ENCODE assay signal across 18 cellular contexts in genomic region chr3:182811269-182811596, GRCh38. TPM values are rescaled to one million over a fixed set of nuclear protein-coding genes. Genes with fewer than 3 reads are reported as not detected.
DNase-seq lines count a peak whose midpoint lies in the region; ATAC-seq, FAIRE-seq and TF ChIP-seq lines count a peak whose summit lies in the region.
"Had no signal": no experiment of that assay in that cellular context is flagged by ENCODE, and none has a peak within 500 bp of the region (broad histone marks: within the 10 kb centered on the region; RNA-seq: fewer than 3 reads in every experiment).

No MANE protein-coding gene starts in this region.

- TF ChIP-seq EP300 in GM12878 (IDR thresholded peaks at IDR 0.05; ENCODE audit: borderline replicate concordance in 1 of 2, control insufficient read depth in 1 of 2, low read depth in 2 of 2, low read length in 2 of 2) = no peak

- RAD21 ChIA-PET in GM12878 (lab: Charles Lee; ENCODE audit: unreplicated experiment) = no interaction called here

- H3K4me1 ChIP-seq in GM12878 (ENCODE audit: control insufficient read depth, insufficient read depth, low read length) (no peaks in the 10 kb centered on the region), osteoblast (ENCODE audit: insufficient read depth, low read length) (peaks cover 16% of the 10 kb centered on the region), Caco-2 (peaks cover 10% of the 10 kb centered on the region)

- H3K27ac Mint-ChIP-seq in Caco-2 (ENCODE audit: unreplicated experiment) = no peak overlapping the region
- H3K27ac Mint-ChIP-seq: B cell had no signal

- H3K36me3 Mint-ChIP-seq in Caco-2 (ENCODE audit: insufficient read depth, unreplicated experiment) = no peaks in the 10 kb centered on the region

- no peaks in the 10 kb centered on the region for H3K27me3 Mint-ChIP-seq in Caco-2 (ENCODE audit: insufficient read depth, unreplicated experiment)
- H3K27me3 Mint-ChIP-seq: B cell, IgD-negative memory B cell had no signal

- POLR2A ChIA-PET in GM12878 (lab: Charles Lee) (no interaction called here), Caco-2 (lab: Charles Lee) (no interaction called here)

- no peak for DNase-seq in GM12878 (ENCODE audit: low read depth, low spot score)
- DNase-seq in osteoblast (ENCODE audit: insufficient read length, low spot score, missing footprints) = no peak
- no peak for DNase-seq in NCI-H1105 treated with DMSO at 0.1 percent for 48 hours (lab: John Stamatoyannopoulos, UW)
- no peak for DNase-seq in Caco-2
- DNase-seq: CD8-positive, alpha-beta T cell; DMS 273 treated with DMSO at 0.1 percent for 48 hours; DMS53; DND-41; KG1 had no signal

- no TSS peak for BruUV-seq in GM12878 (replicated peaks; lab: Mats Ljungman, UMichigan)
- BruUV-seq in Caco-2 (replicated peaks; lab: Mats Ljungman, UMichigan) = no TSS peak

- H3K9me3 ChIP-seq in GM12878 (replicated peaks; ENCODE audit: control insufficient read depth, insufficient read depth, low read length) (no peaks in the 10 kb centered on the region), osteoblast (ENCODE audit: low read depth, low read length) (no peaks in the 10 kb centered on the region), Caco-2 (no peaks in the 10 kb centered on the region)
- H3K9me3 ChIP-seq: BLaER1 treated with 17β-estradiol and CSF1 and Interleukin-3, amounts not matched to agents 10 nM and 100 nM; HAP-1 had no signal

- SMC1A ChIA-PET in GM12878 (lab: Charles Lee; ENCODE audit: uncharacterized antibody, unreplicated experiment) = no interaction called here

- H3K4me1 Mint-ChIP-seq in Caco-2 (ENCODE audit: low read depth, unreplicated experiment) = peaks cover 14% of the 10 kb centered on the region

- no peak overlapping the region for H3K9ac ChIP-seq in GM12878 (ENCODE audit: control insufficient read depth, insufficient read depth, low read length)
- H3K9ac ChIP-seq: BLaER1 treated with 17β-estradiol and CSF1 and Interleukin-3, amounts not matched to agents 10 nM and 100 nM had no signal

- H3K27me3 ChIP-seq in GM12878 (replicated peaks in 1 of 2; ENCODE audit: control insufficient read depth in 2 of 2, insufficient read depth in 2 of 2, low read length in 1 of 2) (no peaks in the 10 kb centered on the region), osteoblast (ENCODE audit: insufficient read depth, low read length) (no peaks in the 10 kb centered on the region), Caco-2 (replicated peaks; ENCODE audit: control insufficient read depth, insufficient read depth, low read length) (no peaks in the 10 kb centered on the region)
- H3K27me3 ChIP-seq: BLaER1 treated with 17β-estradiol and CSF1 and Interleukin-3, amounts not matched to agents 10 nM and 100 nM had no signal

- H3K4me3 Mint-ChIP-seq in Caco-2 (ENCODE audit: unreplicated experiment) = no peak overlapping the region
- H3K4me3 Mint-ChIP-seq: B cell; CD8-positive, alpha-beta T cell; IgD-negative memory B cell had no signal

- H3K9me3 Mint-ChIP-seq in Caco-2 (ENCODE audit: unreplicated experiment) = no peaks in the 10 kb centered on the region
- H3K9me3 Mint-ChIP-seq: CD8-positive, alpha-beta T cell; IgD-negative memory B cell had no signal

- H3K27ac ChIP-seq in GM12878 (ENCODE audit: control insufficient read depth, insufficient read depth) (no peak overlapping the region), osteoblast (ENCODE audit: low read depth, low read length) (peak overlapping the region; percentile 27)
- H3K27ac ChIP-seq: BLaER1 treated with 17β-estradiol and CSF1 and Interleukin-3, amounts not matched to agents 10 nM and 100 nM had no signal

- no peak for FAIRE-seq in GM12878 (lab: Jason Lieb, UNC)
- FAIRE-seq: GM12892, HTR-8/SVneo had no signal

- H3K4me2 ChIP-seq in GM12878 (ENCODE audit: control insufficient read depth, insufficient read depth) (no peak overlapping the region), osteoblast (ENCODE audit: insufficient read depth, low read length) (no peak overlapping the region)
- H3K4me2 ChIP-seq: BLaER1 treated with 17β-estradiol and CSF1 and Interleukin-3, amounts not matched to agents 10 nM and 100 nM had no signal

- peaks cover 0 to 5% of the 10 kb centered on the region in 2 experiments; a peak in 1 of 4 replicates for H3K36me3 ChIP-seq in GM12878 (ENCODE audit: control insufficient read depth in 2 of 2, insufficient read depth in 2 of 2, low read length in 1 of 2)
- H3K36me3 ChIP-seq in osteoblast (ENCODE audit: insufficient read depth, low read length) = no peaks in the 10 kb centered on the region
- H3K36me3 ChIP-seq in Caco-2 (ENCODE audit: control insufficient read depth, insufficient read depth, low read length) = no peaks in the 10 kb centered on the region
- H3K36me3 ChIP-seq: HAP-1 had no signal

- H2AFZ ChIP-seq in GM12878 (ENCODE audit: control insufficient read depth, low read depth, low read length) (no peak overlapping the region), osteoblast (ENCODE audit: low read length) (no peak overlapping the region)

- TF ChIP-seq RAD21 in GM12878 (IDR thresholded peaks at IDR 0.05; ENCODE audit: insufficient read depth, low read depth, low read length) = no peak

- peaks cover 82% of the 10 kb centered on the region for H3K79me2 ChIP-seq in GM12878 (ENCODE audit: control insufficient read depth, insufficient read depth, low read length)
- peaks cover 93% of the 10 kb centered on the region for H3K79me2 ChIP-seq in osteoblast (ENCODE audit: insufficient read depth, low read length)

- intact Hi-C loops in GM12878 (cut with micrococcal nuclease; ENCODE audit: unreplicated experiment) = no loop called here
- intact Hi-C loops in Caco-2 (cut with micrococcal nuclease; ENCODE audit: unreplicated experiment) = no loop called here

- no peak overlapping the region for H3K4me3 ChIP-seq in GM12878
- no peak overlapping the region for H3K4me3 ChIP-seq in osteoblast (ENCODE audit: insufficient read depth, low read length)
- H3K4me3 ChIP-seq in Caco-2 (ENCODE audit: low read depth, low read length) = no peak overlapping the region
- H3K4me3 ChIP-seq: BLaER1 treated with 17β-estradiol and CSF1 and Interleukin-3, amounts not matched to agents 10 nM and 100 nM; HAP-1 had no signal

- no peak for TF ChIP-seq CTCF in GM12878 (IDR thresholded peaks at IDR 0.05 in 2 of 3, conservative IDR thresholded peaks at IDR 0.05 in 1 of 3; ENCODE audit: control insufficient read depth in 2 of 3, extremely low read depth in 1 of 3, insufficient read depth in 1 of 3, low read depth in 3 of 3, low read length in 3 of 3)
- TF ChIP-seq CTCF in osteoblast (IDR thresholded peaks at IDR 0.05; ENCODE audit: extremely low read depth, low read depth, low read length) = no peak
- TF ChIP-seq CTCF in Caco-2 (IDR thresholded peaks at IDR 0.05; ENCODE audit: insufficient read depth in 1 of 2, low read depth in 1 of 2, low read length in 1 of 2, severe bottlenecking in 1 of 2, unreplicated experiment in 1 of 2) = no peak

- 100% methylated on average over 1 of the region's 1 CpG for WGBS in GM12878 (ENCODE audit: insufficient coverage, insufficient replicate concordance, low lambda C conversion rate, missing lambda C conversion rate)

- CTCF ChIA-PET in GM12878 (lab: Yijun Ruan, JAX) = no interaction called here
- CTCF ChIA-PET in Caco-2 (lab: Charles Lee) = no interaction called here

- ATAC-seq in HG03442 (IDR thresholded peaks at IDR 0.05; ENCODE audit: unreplicated experiment) = peak; percentile 23
- ATAC-seq in GM12878 = peak; percentile 31
- no peak for ATAC-seq in GM18511 (IDR thresholded peaks at IDR 0.05; ENCODE audit: unreplicated experiment)
- ATAC-seq in GM19397 (IDR thresholded peaks at IDR 0.05; ENCODE audit: unreplicated experiment) = no peak
- ATAC-seq: CD8-positive, alpha-beta T cell had no signal

- TF ChIP-seq POLR2A in GM12878 (IDR thresholded peaks at IDR 0.05; ENCODE audit: low read depth, low read length) = no peak

- in situ Hi-C loops in GM12878 (cut with MboI) = no loop called here

- H4K20me1 ChIP-seq in GM12878 (ENCODE audit: control insufficient read depth, insufficient read depth) = no peaks in the 10 kb centered on the region
- H4K20me1 ChIP-seq in osteoblast (ENCODE audit: insufficient read depth, low read length) = peaks cover 31% of the 10 kb centered on the region

TF ChIP-seq in GM12878, 131 proteins besides CTCF, POLR2A, EP300 and RAD21 (continues in another document):
- no peak for TF ChIP-seq SMC3 (IDR thresholded peaks at IDR 0.05; ENCODE audit: borderline replicate concordance, low read length)

RNA-seq across cellular contexts. Expression of gene ATP11B, which starts 17.9 kb away (rescaled TPM):
- 180 and 186 TPM in 2 replicates for total RNA-seq in GM12878 (2013; cell fraction: nucleolus; rRNA removed)
- total RNA-seq in GM12878 (2014; rRNA removed) = 52.9 and 64.5 TPM in 2 replicates
- 62.0 and 62.6 TPM in 2 replicates for total RNA-seq in GM12878 (2014; rRNA removed; fragmentation: Illumina TruSeq; extraction: Trizol)
- total RNA-seq in GM12878 (2021) = 66.9 and 67.3 TPM in 2 replicates
- 14.5 TPM for polyA plus RNA-seq in GM12878 (2011; ENCODE audit: low read depth)
- 48.3 and 74.3 TPM in 2 replicates for polyA plus RNA-seq in GM12878 (2011; rRNA removed)
- 16.3 and 22.7 TPM in 2 replicates for polyA plus RNA-seq in GM12878 (2011; cell fraction: cytosol; rRNA removed)
- 40.9 and 42.4 TPM in 2 replicates for polyA plus RNA-seq in GM12878 (2011; cell fraction: nucleus; rRNA removed)
- 20.9 and 24.9 TPM in 2 replicates for polyA plus RNA-seq in GM12878 (2012)
- 40.1 and 57.8 TPM in 2 replicates for polyA plus RNA-seq in GM12878 (2014; fragmentation: Illumina TruSeq; extraction: Trizol)
- 10 to 100 TPM; 10.3 to 11.3 TPM for polyA plus RNA-seq in GM12878 (2014; fragmentation: Nextera tagmentation; extraction: Ambion mirVana)
- polyA plus RNA-seq in GM12878 (2014; rRNA removed) = 22.5 and 28.3 TPM in 2 replicates
- 10 to 100 TPM; 32.1 to 33.3 TPM for polyA plus RNA-seq in GM12878 (2016; fragmentation: Nextera tagmentation; extraction: Ambion mirVana)
- polyA minus RNA-seq in GM12878 (2011; rRNA and poly(A)+ RNA removed) = 59.8 and 70.8 TPM in 2 replicates
- polyA minus RNA-seq in GM12878 (2011; cell fraction: cytosol; rRNA and poly(A)+ RNA removed) = 37.1 and 41.0 TPM in 2 replicates
- polyA minus RNA-seq in GM12878 (2011; cell fraction: nucleus; rRNA and poly(A)+ RNA removed) = 44.2 and 67.9 TPM in 2 replicates
- total RNA-seq in osteoblast = 71.3 and 76.0 TPM in 2 replicates
- total RNA-seq in Caco-2 (2022) = 54.5 and 58.1 TPM in 2 replicates

Comparison
In these comparisons a context has a peak if more than half of its experiments do, and no peak if none do; other contexts are left out.
1. ATAC-seq: peak in HG03442 (single experiment) and GM12878 (single experiment); none in GM18511 (single experiment) and GM19397 (single experiment).